ENCODE assay signal across 22 cellular contexts in the genomic region with DNA sequence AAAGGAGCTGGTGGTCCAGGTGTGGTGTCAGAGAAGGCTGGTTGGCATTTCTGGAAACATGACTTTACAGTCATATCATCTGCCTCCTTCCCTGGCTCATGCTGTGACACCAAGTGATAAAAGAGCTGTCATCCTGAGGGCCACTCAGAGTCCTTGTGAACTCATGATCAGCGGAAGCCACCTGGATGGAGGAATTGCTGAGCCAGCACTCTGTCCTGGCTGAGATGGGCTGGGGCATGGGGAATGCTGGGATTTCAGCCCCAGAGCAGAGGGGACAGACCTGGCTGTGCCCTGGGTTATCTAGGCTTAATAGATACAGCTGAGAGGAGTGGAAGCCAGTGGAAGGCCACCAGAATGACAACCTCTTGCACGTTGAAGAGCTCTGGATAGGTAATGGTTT.
"Had no signal": no experiment of that assay in that cellular context is flagged by ENCODE, and none has a peak within 500 bp of the region (broad histone marks: within the 10 kb centered on the region; RNA-seq: fewer than 3 reads in every experiment).

No MANE protein-coding gene starts in this region.

- H3K4me1 ChIP-seq: Peyer's patch, SJCRH30 had no signal

- DNase-seq: KBM-7; MV-4-11; NCI-H1048; NCI-H1436; NCI-H2029; NCI-H2081 treated with DMSO at 0.1 percent for 48 hours; NCI-H2171; NCI-H226; NCI-H446; NCI-H524; NCI-H526 treated with DMSO at 0.1 percent for 48 hours; NCI-H748 treated with DMSO at 0.1 percent for 48 hours; NK-92 treated with Interleukin-12 subunit alpha and Interleukin-12 subunit beta, amount 100 ng/mL, for 24 hours; OCI-M1; PC-9; Peyer's patch; SHP77 treated with DMSO at 0.1 percent for 48 hours; SJCRH30; T-helper 1 cell had no signal

- H3K4me3 ChIP-seq: PC-9, Peyer's patch, SJCRH30 had no signal

- ATAC-seq: Right ventricle myocardium inferior, SK-N-SH treated with all-trans-retinoic acid at 6 μM for 48 hours had no signal

- H3K27ac ChIP-seq: HL-60, PC-9, Peyer's patch, SJCRH30 had no signal

- H3K9me3 ChIP-seq: Peyer's patch had no signal

- H3K27me3 ChIP-seq: Peyer's patch, SJCRH30 had no signal

- H3K36me3 ChIP-seq: Peyer's patch, SJCRH30 had no signal

- H3K4me2 ChIP-seq: PC-9 had no signal
